13 cellular contexts compared by ENCODE assay signal in the genomic region with DNA sequence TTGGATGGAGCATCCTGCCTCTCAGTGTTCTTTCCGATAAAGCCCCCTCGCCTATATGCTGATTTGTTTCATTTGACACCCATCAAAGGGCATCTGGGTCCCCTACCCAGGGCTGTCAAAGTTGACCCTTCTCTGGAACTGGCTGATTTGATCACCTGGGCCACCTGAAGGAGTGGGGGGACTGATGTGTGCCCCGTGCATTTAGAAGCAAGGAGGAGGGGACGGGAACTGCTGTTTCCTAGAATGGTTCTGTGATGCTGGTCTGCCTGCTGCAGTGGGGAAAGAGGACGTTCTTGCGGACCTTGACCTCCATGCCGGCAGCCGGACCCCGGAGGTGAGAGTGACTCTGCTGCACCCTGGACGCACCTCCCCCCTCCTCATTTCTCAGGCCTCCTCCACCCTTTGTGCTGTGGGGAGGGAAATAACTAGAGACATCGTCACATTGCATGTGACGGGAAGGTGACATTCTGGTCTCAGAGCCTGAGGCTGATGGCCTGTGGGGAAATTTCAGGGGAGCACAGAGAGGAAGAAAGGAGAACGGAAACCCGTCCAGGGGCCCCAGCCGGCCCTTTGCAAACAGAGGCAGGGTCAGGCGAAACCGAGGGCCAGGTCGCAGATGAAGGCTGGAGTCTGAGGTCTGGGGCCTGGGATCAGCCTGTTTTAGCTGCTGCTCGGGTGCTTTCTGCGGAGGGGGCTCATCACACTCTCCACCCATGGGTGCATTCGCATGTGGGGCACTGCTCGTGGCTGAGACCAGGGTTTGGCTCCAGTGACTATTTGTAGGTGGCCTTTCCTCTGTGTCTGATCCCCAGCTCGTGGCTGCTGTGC. TPM values are rescaled to one million over a fixed set of nuclear protein-coding genes. Genes with fewer than 3 reads are reported as not detected.
DNase-seq lines count a peak whose midpoint lies in the region; TF ChIP-seq lines count a peak whose summit lies in the region.
"Had no signal": no experiment of that assay in that cellular context is flagged by ENCODE, and none has a peak within 500 bp of the region (broad histone marks: within the 10 kb centered on the region; RNA-seq: fewer than 3 reads in every experiment).

No MANE protein-coding gene starts in this region.

- TF ChIP-seq CTCF in GM10248 (IDR thresholded peaks at IDR 0.05; ENCODE audit: control extremely low read depth, extremely low read depth, low read depth, missing control alignments) = no peak
- TF ChIP-seq CTCF in RWPE1 (conservative IDR thresholded peaks at IDR 0.05; ENCODE audit: low read depth) = no peak
- no peak for TF ChIP-seq CTCF in right atrium auricular region (IDR thresholded peaks at IDR 0.05)
- no peak for TF ChIP-seq CTCF in progenitor cell of endocrine pancreas (IDR thresholded peaks at IDR 0.05; ENCODE audit: unreplicated experiment)

- H3K9me3 Mint-ChIP-seq in progenitor cell of endocrine pancreas (ENCODE audit: low read depth) = peaks cover 6% of the 10 kb centered on the region

- DNase-seq in GM10248 (ENCODE audit: extremely low spot score) = peak; percentile 48
- no peak for DNase-seq in RWPE1 (ENCODE audit: low spot score)
- DNase-seq in right atrium auricular region (ENCODE audit: low spot score) = no peak
- DNase-seq in progenitor cell of endocrine pancreas (ENCODE audit: low spot score, unreplicated experiment) = peak; percentile 8
- no peak for DNase-seq in stimulated activated CD8-positive, alpha-beta memory T cell treated with anti-CD3 and anti-CD28 coated beads, Interleukin-4, amount 100 ng/mL, for 48 hours
- DNase-seq in mucosa of gallbladder (ENCODE audit: low spot score) = no peak
- no peak for DNase-seq in AG08395 (ENCODE audit: low spot score)
- DNase-seq in stimulated activated naive CD4-positive, alpha-beta T cell (lab: John Stamatoyannopoulos, UW) = no peak
- DNase-seq: activated naive CD4-positive, alpha-beta T cell treated with anti-CD3 and anti-CD28 coated beads, Interleukin-2, amount 10 ng/mL, durations not matched to agents 7 days and 5 days; CD8-positive, alpha-beta memory T cell had no signal

- no peak overlapping the region for H3K4me3 Mint-ChIP-seq in progenitor cell of endocrine pancreas (ENCODE audit: low read depth)
- H3K4me3 Mint-ChIP-seq: activated naive CD4-positive, alpha-beta T cell treated with anti-CD3 and anti-CD28 coated beads, Interleukin-2, amount 10 ng/mL, durations not matched to agents 7 days and 5 days; CD8-positive, alpha-beta memory T cell had no signal

- H3K27ac ChIP-seq in RWPE1 (peak overlapping the region; percentile 99), right atrium auricular region (peak overlapping the region; percentile 5 to 6)
- H3K27ac ChIP-seq: VCaP had no signal

- H3K36me3 ChIP-seq in right atrium auricular region = no peaks in the 10 kb centered on the region

- H3K4me3 ChIP-seq in right atrium auricular region = no peak overlapping the region

- H3K27me3 Mint-ChIP-seq in progenitor cell of endocrine pancreas = peaks cover 43% of the 10 kb centered on the region

- H3K9me3 ChIP-seq in right atrium auricular region = peaks cover 0 to 15% of the 10 kb centered on the region in 2 donors

- H3K27ac Mint-ChIP-seq in progenitor cell of endocrine pancreas = peak overlapping the region; percentile 39
- H3K27ac Mint-ChIP-seq: activated naive CD4-positive, alpha-beta T cell treated with anti-CD3 and anti-CD28 coated beads, Interleukin-2, amount 10 ng/mL, durations not matched to agents 7 days and 5 days had no signal

- CTCF ChIA-PET in GM10248 (lab: Yijun Ruan, JAX) (no interaction called here), RWPE1 (lab: Yijun Ruan, JAX) (interaction anchor here (0.7 kb wide), 1 partner anchor 9 kb away, joined by 3 read pairs; no protein-coding TSS in a partner anchor)

- peaks cover 20% of the 10 kb centered on the region for H3K4me1 Mint-ChIP-seq in progenitor cell of endocrine pancreas (ENCODE audit: low read depth)

- H3K4me1 ChIP-seq in right atrium auricular region = peaks cover 0 to 33% of the 10 kb centered on the region in 2 donors

- POLR2A ChIA-PET in GM10248 (lab: Yijun Ruan, JAX) = no interaction called here
- POLR2A ChIA-PET in RWPE1 (lab: Yijun Ruan, JAX; ENCODE audit: low non-redundant PET) = no interaction called here

- no peaks in the 10 kb centered on the region for H3K27me3 ChIP-seq in right atrium auricular region

- no peaks in the 10 kb centered on the region for H3K36me3 Mint-ChIP-seq in progenitor cell of endocrine pancreas (ENCODE audit: insufficient read depth)

RNA-seq across cellular contexts. Expression of a gene that starts 25.7 kb away (rescaled TPM):
- total RNA-seq in right atrium auricular region (not detected), progenitor cell of endocrine pancreas (not detected in 2 replicates), mucosa of gallbladder (not detected)
- total RNA-seq: CD8-positive, alpha-beta memory T cell; LHCN-M2; lung microvascular endothelial cell had no signal

Comparison
In these comparisons a context has a peak if more than half of its experiments do, and no peak if none do; other contexts are left out.
1. DNase-seq: peak in GM10248 (single experiment) and progenitor cell of endocrine pancreas (single experiment); none in RWPE1 (single experiment), right atrium auricular region (single experiment), stimulated activated CD8-positive, alpha-beta memory T cell treated with anti-CD3 and anti-CD28 coated beads, Interleukin-4, amount 100 ng/mL, for 48 hours (single experiment), mucosa of gallbladder (single experiment), AG08395 (single experiment) and stimulated activated naive CD4-positive, alpha-beta T cell (0 of 6).